In genomic region chr12:131129839-131130238, GRCh38 we compare ENCODE assay signal across 18 cellular contexts.
A peak's percentile ranks its signal among the peaks of the same experiment; 100 is the strongest.
DNase-seq lines count a peak whose midpoint lies in the region; ATAC-seq and TF ChIP-seq lines count a peak whose summit lies in the region.
"Had no signal": no experiment of that assay in that cellular context is flagged by ENCODE, and none has a peak within 500 bp of the region (broad histone marks: within the 10 kb centered on the region; RNA-seq: fewer than 3 reads in every experiment).

No MANE protein-coding gene starts in this region.

- H4K20me1 ChIP-seq in hepatocyte (ENCODE audit: insufficient read depth, poor library complexity, severe bottlenecking) = no peaks in the 10 kb centered on the region

- H3K9me2 ChIP-seq in hepatocyte (replicated peaks; ENCODE audit: insufficient read depth) = no peaks in the 10 kb centered on the region

- no peak overlapping the region for H3K4me3 ChIP-seq in coronary artery
- no peak overlapping the region for H3K4me3 ChIP-seq in hepatocyte
- H3K4me3 ChIP-seq: smooth muscle cell had no signal

- H3K27ac ChIP-seq in coronary artery (no peak overlapping the region), hepatocyte (no peak overlapping the region)
- H3K27ac ChIP-seq: C4-2B, epithelial cell of prostate had no signal

- TF ChIP-seq CTCF in coronary artery (IDR thresholded peaks at IDR 0.05) = no peak
- TF ChIP-seq CTCF in hepatocyte (IDR thresholded peaks at IDR 0.05; ENCODE audit: poor library complexity) = no peak

- H3K9me3 ChIP-seq in hepatocyte (ENCODE audit: low read depth) = no peaks in the 10 kb centered on the region

- no peaks in the 10 kb centered on the region for H3K79me2 ChIP-seq in hepatocyte

- DNase-seq in ELR (ENCODE audit: low read depth) (peak; percentile 14), NCI-H146 (lab: John Stamatoyannopoulos, UW) (peak; percentile 14), coronary artery (ENCODE audit: low spot score) (peak; percentile 52), retina (peak; percentile 86), hepatocyte (ENCODE audit: low spot score) (no peak)
- DNase-seq in activated CD4-positive, CD25-positive, alpha-beta regulatory T cell (lab: John Stamatoyannopoulos, UW) = no peak
- DNase-seq: activated CD4-positive, alpha-beta T cell treated with anti-CD3 and anti-CD28 coated beads, Interleukin-2, amount 10 ng/mL, durations not matched to agents 7 days and 5 days; amniotic stem cell; DND-41; Kasumi-1; NCI-H187 treated with DMSO at 0.1 percent for 48 hours; NCI-H526; RPMI8226; stimulated activated naive CD8-positive, alpha-beta T cell treated with anti-CD3 and anti-CD28 coated beads, Interleukin-15, amount 100 ng/mL, for 72 hours had no signal

- H3K36me3 ChIP-seq in hepatocyte (replicated peaks; ENCODE audit: insufficient read depth, low read depth) = no peaks in the 10 kb centered on the region

- H2AFZ ChIP-seq in hepatocyte = no peak overlapping the region

- H3K27me3 ChIP-seq in hepatocyte = no peaks in the 10 kb centered on the region

- ATAC-seq in HG03378 (IDR thresholded peaks at IDR 0.05; ENCODE audit: unreplicated experiment) = no peak

- H3K4me1 ChIP-seq in hepatocyte (ENCODE audit: insufficient read depth) = peaks cover 6% of the 10 kb centered on the region

- 75% methylated on average over 11 of the region's 11 CpGs for WGBS in hepatocyte (ENCODE audit: low lambda C conversion rate, missing lambda C conversion rate)

- H3K4me2 ChIP-seq in hepatocyte = no peak overlapping the region
- H3K4me2 ChIP-seq: smooth muscle cell had no signal

Comparison
In these comparisons a context has a peak if more than half of its experiments do, and no peak if none do; other contexts are left out.
1. DNase-seq: peak in ELR (single experiment), NCI-H146 (single experiment), coronary artery (single experiment) and retina (single experiment); none in activated CD4-positive, CD25-positive, alpha-beta regulatory T cell (0 of 4) and hepatocyte (single experiment).